In genomic region chr3:51974277-51974962, GRCh38 we compare ENCODE assay signal across 6 cellular contexts.
DNase-seq lines count a peak whose midpoint lies in the region; ATAC-seq and TF ChIP-seq lines count a peak whose summit lies in the region.

No MANE protein-coding gene starts in this region.

- no peak for TF ChIP-seq CTCF in NB4 (IDR thresholded peaks at IDR 0.05; ENCODE audit: low read depth, low read length)
- TF ChIP-seq CTCF in fibroblast of pulmonary artery (IDR thresholded peaks at IDR 0.05; ENCODE audit: low read length, missing control alignments), result no peak

- H3K4me3 Mint-ChIP-seq in stimulated activated naive CD8-positive, alpha-beta T cell treated with anti-CD3 and anti-CD28 coated beads, Interleukin-15, Interleukin-2, amounts not matched to agents 100 ng/mL and 50 ng/mL, for 24 hours, result peak overlapping the region; percentile 98

- peaks cover 45% of the 10 kb centered on the region for H3K4me1 Mint-ChIP-seq in stimulated activated naive CD8-positive, alpha-beta T cell treated with anti-CD3 and anti-CD28 coated beads, Interleukin-15, Interleukin-2, amounts not matched to agents 100 ng/mL and 50 ng/mL, for 24 hours (ENCODE audit: low read depth)

- no peaks in the 10 kb centered on the region for H3K9me3 Mint-ChIP-seq in stimulated activated naive CD8-positive, alpha-beta T cell treated with anti-CD3 and anti-CD28 coated beads, Interleukin-15, Interleukin-2, amounts not matched to agents 100 ng/mL and 50 ng/mL, for 24 hours

- H3K27ac Mint-ChIP-seq in stimulated activated naive CD8-positive, alpha-beta T cell treated with anti-CD3 and anti-CD28 coated beads, Interleukin-15, Interleukin-2, amounts not matched to agents 100 ng/mL and 50 ng/mL, for 24 hours, result peak overlapping the region; percentile 95

- H3K4me3 ChIP-seq in NB4 (ENCODE audit: low read depth, low read length) (peak overlapping the region; percentile 84), fibroblast of pulmonary artery (replicated peaks; ENCODE audit: low read depth, low read length) (peak overlapping the region; percentile 69)

- no peaks in the 10 kb centered on the region for H3K36me3 Mint-ChIP-seq in stimulated activated naive CD8-positive, alpha-beta T cell treated with anti-CD3 and anti-CD28 coated beads, Interleukin-15, Interleukin-2, amounts not matched to agents 100 ng/mL and 50 ng/mL, for 24 hours (ENCODE audit: low read depth)

- no peak for TF ChIP-seq POLR2A in NB4 (IDR thresholded peaks at IDR 0.05; ENCODE audit: extremely low read depth, insufficient read length)

- H3K27me3 Mint-ChIP-seq in stimulated activated naive CD8-positive, alpha-beta T cell treated with anti-CD3 and anti-CD28 coated beads, Interleukin-15, Interleukin-2, amounts not matched to agents 100 ng/mL and 50 ng/mL, for 24 hours, result no peaks in the 10 kb centered on the region

- no peak for DNase-seq in NB4 (ENCODE audit: low read depth)
- no peak for DNase-seq in fibroblast of pulmonary artery (ENCODE audit: low read depth)
- no peak for DNase-seq in SW480 (ENCODE audit: low spot score)
- DNase-seq in activated CD4-positive, CD25-positive, alpha-beta regulatory T cell (lab: John Stamatoyannopoulos, UW), result no peak

- peak; percentile 16 for ATAC-seq in GM19035 (IDR thresholded peaks at IDR 0.05; ENCODE audit: unreplicated experiment)
